25 cellular contexts compared by ENCODE assay signal in genomic region chr4:89048906-89049601, GRCh38.
"Had no signal": no experiment of that assay in that cellular context is flagged by ENCODE, and none has a peak within 500 bp of the region (broad histone marks: within the 10 kb centered on the region; RNA-seq: fewer than 3 reads in every experiment).

No MANE protein-coding gene starts in this region.

- H3K36me3 ChIP-seq: left ventricle myocardium inferior, lower lobe of right lung, neural progenitor cell, right lobe of liver, suprapubic skin, thyroid gland had no signal

- H3K4me3 ChIP-seq: coronary artery, left ventricle myocardium inferior, lower lobe of right lung, neural progenitor cell, psoas muscle, right lobe of liver, suprapubic skin, thyroid gland had no signal

- H3K4me2 ChIP-seq: neural progenitor cell had no signal

- H3K4me1 Mint-ChIP-seq: immature natural killer cell; stimulated activated effector memory CD8-positive, alpha-beta T cell treated with anti-CD3 and anti-CD28 coated beads, Interleukin-12 subunit alpha, Interleukin-12 subunit beta, amount 100 ng/mL, for 72 hours had no signal

- H3K9me3 ChIP-seq: right lobe of liver, suprapubic skin, thyroid gland had no signal

- H2AFZ ChIP-seq: neural progenitor cell had no signal

- H3K27ac ChIP-seq: coronary artery, foreskin keratinocyte, left ventricle myocardium inferior, lower lobe of right lung, neural progenitor cell, psoas muscle, right lobe of liver, suprapubic skin, thyroid gland had no signal

- ATAC-seq: foreskin keratinocyte; left cardiac atrium; lower lobe of right lung; natural killer cell treated with Interleukin-12 subunit alpha and Interleukin-12 subunit beta and Interleukin-15 and Interleukin-18, amount 100 ng/mL, for 72 hours; psoas muscle; right lobe of liver; stimulated activated effector memory CD8-positive, alpha-beta T cell treated with anti-CD3 and anti-CD28 coated beads, Interleukin-12 subunit alpha, Interleukin-12 subunit beta, amount 100 ng/mL, for 72 hours; stimulated activated naive CD8-positive, alpha-beta T cell treated with anti-CD3 and anti-CD28 coated beads, Interleukin-15, Interleukin-2, amounts not matched to agents 100 U/mL and 50 U/mL, for 24 hours had no signal

- H3K9ac ChIP-seq: neural progenitor cell had no signal

- H3K4me1 ChIP-seq: foreskin keratinocyte, left ventricle myocardium inferior, lower lobe of right lung, right lobe of liver, suprapubic skin, thyroid gland had no signal

- H3K27ac Mint-ChIP-seq: endodermal cell; immature natural killer cell; memory B cell; natural killer cell treated with Interleukin-12 subunit alpha and Interleukin-12 subunit beta and Interleukin-15 and Interleukin-18, amount 100 ng/mL, for 72 hours; neural progenitor cell; stimulated activated effector memory CD8-positive, alpha-beta T cell treated with anti-CD3 and anti-CD28 coated beads, Interleukin-12 subunit alpha, Interleukin-12 subunit beta, amount 100 ng/mL, for 72 hours; type B pancreatic cell had no signal

- H3K36me3 Mint-ChIP-seq: immature natural killer cell; natural killer cell treated with Interleukin-12 subunit alpha and Interleukin-12 subunit beta and Interleukin-15 and Interleukin-18, amount 100 ng/mL, for 72 hours; stimulated activated effector memory CD8-positive, alpha-beta T cell treated with anti-CD3 and anti-CD28 coated beads, Interleukin-12 subunit alpha, Interleukin-12 subunit beta, amount 100 ng/mL, for 72 hours had no signal

- DNase-seq: effector CD4-positive, alpha-beta T cell; endodermal cell; erythroblast; foreskin keratinocyte; immature natural killer cell; kidney; left cardiac atrium; left ventricle myocardium inferior; lower lobe of right lung; midbrain; nucleus accumbens; psoas muscle; retina; right lobe of liver; stimulated activated CD4-positive, alpha-beta T cell treated with anti-CD3 and anti-CD28 coated beads, Interleukin-4, amount 100 ng/mL, for 1 hour; stimulated activated CD8-positive, alpha-beta memory T cell treated with anti-CD3 and anti-CD28 coated beads, Interleukin-4, amount 100 ng/mL, for 48 hours; stimulated activated naive CD8-positive, alpha-beta T cell treated with anti-CD3 and anti-CD28 coated beads, Interleukin-15, Interleukin-2, amounts not matched to agents 100 U/mL and 50 U/mL, for 24 hours; thyroid gland had no signal

- H3K4me3 Mint-ChIP-seq: endodermal cell; immature natural killer cell; memory B cell; natural killer cell treated with Interleukin-12 subunit alpha and Interleukin-12 subunit beta and Interleukin-15 and Interleukin-18, amount 100 ng/mL, for 72 hours; neural progenitor cell; stimulated activated effector memory CD8-positive, alpha-beta T cell treated with anti-CD3 and anti-CD28 coated beads, Interleukin-12 subunit alpha, Interleukin-12 subunit beta, amount 100 ng/mL, for 72 hours; type B pancreatic cell had no signal

- H3K27me3 Mint-ChIP-seq: type B pancreatic cell had no signal

- H3K27me3 ChIP-seq: foreskin keratinocyte, neural progenitor cell, right lobe of liver, suprapubic skin, thyroid gland had no signal
